In the genomic region with DNA sequence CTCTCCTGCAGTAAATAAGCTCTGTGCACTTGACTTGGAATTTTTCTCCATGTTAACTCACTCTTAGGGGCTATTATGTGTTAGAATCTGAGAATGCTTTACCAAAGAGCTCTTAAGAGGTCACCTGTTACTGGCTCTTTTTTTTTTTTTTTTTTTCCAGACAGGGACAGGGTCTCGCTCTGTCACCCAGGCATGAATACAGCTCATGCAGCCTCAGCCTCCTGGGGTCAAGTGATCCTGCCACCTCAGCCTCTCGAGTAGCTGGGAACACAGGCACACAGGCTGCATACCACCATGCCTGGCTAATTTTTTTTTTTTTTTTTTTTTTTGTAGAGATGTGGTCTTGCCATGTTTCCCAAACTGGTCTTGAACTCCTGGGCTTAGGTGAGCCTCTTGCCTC, we compare ENCODE assay signal across 9 cellular contexts. TPM values are rescaled to one million over a fixed set of nuclear protein-coding genes. Genes with fewer than 3 reads are reported as not detected.
DNase-seq lines count a peak whose midpoint lies in the region; ATAC-seq and TF ChIP-seq lines count a peak whose summit lies in the region.
"Had no signal": no experiment of that assay in that cellular context is flagged by ENCODE, and none has a peak within 500 bp of the region (broad histone marks: within the 10 kb centered on the region; RNA-seq: fewer than 3 reads in every experiment).

No MANE protein-coding gene starts in this region.

- peaks cover 56% of the 10 kb centered on the region for H3K4me1 Mint-ChIP-seq in HFFc6 (ENCODE audit: low read depth)

- intact Hi-C loops in left ventricle myocardium inferior (cut with micrococcal nuclease): loop anchor here (10.0 kb wide), 1 partner anchor 192 kb away; no protein-coding TSS in a partner anchor

- H3K4me3 ChIP-seq in left ventricle myocardium inferior (peak overlapping the region; percentile 32), skeletal muscle tissue (ENCODE audit: low read length in 3 of 3) (no peak overlapping the region)

- peak overlapping the region; percentile 85 for H3K27ac Mint-ChIP-seq in HFFc6

- H3K27me3 ChIP-seq in left ventricle myocardium inferior (ENCODE audit: low read depth): no peaks in the 10 kb centered on the region
- no peaks in the 10 kb centered on the region for H3K27me3 ChIP-seq in skeletal muscle tissue (ENCODE audit: control insufficient read depth in 3 of 3, insufficient read depth in 3 of 3, low read length in 3 of 3)

- no peaks in the 10 kb centered on the region for H3K9me3 Mint-ChIP-seq in HFFc6
- H3K9me3 Mint-ChIP-seq: neural crest cell had no signal

- peak; percentile 3; the same call in 2 of the 3 replicates for ATAC-seq in SK-N-SH treated with all-trans-retinoic acid at 6 μM for 48 hours

- no peaks in the 10 kb centered on the region; the same call in none of the 2 replicates for H3K27me3 Mint-ChIP-seq in HFFc6 (ENCODE audit: insufficient read depth)

- peaks cover 50% of the 10 kb centered on the region for H3K36me3 Mint-ChIP-seq in HFFc6 (ENCODE audit: low read depth)

- DNase-seq in HFFc6 (no peak), left ventricle myocardium inferior (no peak), COR-L47 (lab: John Stamatoyannopoulos, UW) (no peak), NCI-H2107 treated with DMSO at 0.1 percent for 48 hours (lab: John Stamatoyannopoulos, UW; ENCODE audit: unreplicated experiment) (no peak), NCI-H1417 treated with DMSO at 0.1 percent for 48 hours (lab: John Stamatoyannopoulos, UW) (no peak)
- DNase-seq: SHP77 had no signal

- H3K4me3 Mint-ChIP-seq in HFFc6: peak overlapping the region; percentile 77
- H3K4me3 Mint-ChIP-seq: neural crest cell had no signal

- H3K27ac ChIP-seq in left ventricle myocardium inferior (replicated peaks): peak overlapping the region; percentile 86
- peak overlapping the region; percentile 78 for H3K27ac ChIP-seq in skeletal muscle tissue (ENCODE audit: low read depth, low read length)

- H3K9ac ChIP-seq in skeletal muscle tissue (ENCODE audit: low read depth in 1 of 3, low read length in 3 of 3): peak overlapping the region in 1 of 3 donors; percentile 58

- TF ChIP-seq CTCF in HFFc6 (IDR thresholded peaks at IDR 0.05): no peak
- TF ChIP-seq CTCF in left ventricle myocardium inferior (IDR thresholded peaks at IDR 0.05; ENCODE audit: borderline replicate concordance): no peak

- H3K36me3 ChIP-seq in left ventricle myocardium inferior (peaks cover 81% of the 10 kb centered on the region), skeletal muscle tissue (ENCODE audit: control insufficient read depth in 3 of 3, insufficient read depth in 3 of 3, low read length in 3 of 3) (peaks cover 15 to 59% (median 49%) of the 10 kb centered on the region in 3 donors)

- H3K9me3 ChIP-seq in left ventricle myocardium inferior (replicated peaks): no peaks in the 10 kb centered on the region
- H3K9me3 ChIP-seq in skeletal muscle tissue (ENCODE audit: control insufficient read depth in 3 of 3, low read length in 3 of 3): no peaks in the 10 kb centered on the region

- H3K4me1 ChIP-seq in left ventricle myocardium inferior: peaks cover 60% of the 10 kb centered on the region
- H3K4me1 ChIP-seq in skeletal muscle tissue (ENCODE audit: control insufficient read depth in 3 of 3, insufficient read depth in 3 of 3, low read length in 3 of 3): peaks cover 7 to 24% (median 11%) of the 10 kb centered on the region in 3 donors

TF ChIP-seq in SK-N-SH treated with all-trans-retinoic acid at 6 μM for 48 hours, 23 proteins besides CTCF, POLR2A, EP300 and RAD21:
- no peak for TF ChIP-seq ZNF565 (CRISPR knock-in tag; conservative IDR thresholded peaks at IDR 0.05; ENCODE audit: low read depth)
- TF ChIP-seq ZFP3 (CRISPR knock-in tag; IDR thresholded peaks at IDR 0.05): no peak
- TF ChIP-seq PPARA (CRISPR knock-in tag; IDR thresholded peaks at IDR 0.05; ENCODE audit: borderline replicate concordance): no peak
- TF ChIP-seq CSDC2 (CRISPR knock-in tag; IDR thresholded peaks at IDR 0.05): no peak
- no peak for TF ChIP-seq ESRRG (CRISPR knock-in tag; IDR thresholded peaks at IDR 0.05)
- TF ChIP-seq, protein P1, sequence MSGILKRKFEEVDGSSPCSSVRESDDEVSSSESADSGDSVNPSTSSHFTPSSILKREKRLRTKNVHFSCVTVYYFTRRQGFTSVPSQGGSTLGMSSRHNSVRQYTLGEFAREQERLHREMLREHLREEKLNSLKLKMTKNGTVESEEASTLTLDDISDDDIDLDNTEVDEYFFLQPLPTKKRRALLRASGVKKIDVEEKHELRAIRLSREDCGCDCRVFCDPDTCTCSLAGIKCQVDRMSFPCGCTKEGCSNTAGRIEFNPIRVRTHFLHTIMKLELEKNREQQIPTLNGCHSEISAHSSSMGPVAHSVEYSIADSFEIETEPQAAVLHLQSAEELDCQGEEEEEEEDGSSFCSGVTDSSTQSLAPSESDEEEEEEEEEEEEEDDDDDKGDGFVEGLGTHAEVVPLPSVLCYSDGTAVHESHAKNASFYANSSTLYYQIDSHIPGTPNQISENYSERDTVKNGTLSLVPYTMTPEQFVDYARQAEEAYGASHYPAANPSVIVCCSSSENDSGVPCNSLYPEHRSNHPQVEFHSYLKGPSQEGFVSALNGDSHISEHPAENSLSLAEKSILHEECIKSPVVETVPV (CRISPR knock-in tag; IDR thresholded peaks at IDR 0.05): no peak
- no peak for TF ChIP-seq OSR1 (CRISPR knock-in tag; IDR thresholded peaks at IDR 0.05)
- no peak for TF ChIP-seq ZNF70 (CRISPR knock-in tag; IDR thresholded peaks at IDR 0.05)

RNA-seq across cellular contexts. Expression of a gene that starts 22.1 kb away (rescaled TPM):
- 10 to 100 TPM; 38.2 to 42.5 (median 40.5) TPM for total RNA-seq in HFFc6 (2021; fragmentation: NEBNext Ultra II Directional; extraction: Animal tissue kit (Norgen Biotek cat#: 25700))
- 14.7 TPM for total RNA-seq in left ventricle myocardium inferior
- total RNA-seq in skeletal muscle tissue: 14.1 TPM

RNA-seq across cellular contexts. Expression of a gene that starts 22.2 kb away (rescaled TPM):
- 1 to 10 TPM; 6.6 to 7.5 (median 7.2) TPM for total RNA-seq in HFFc6 (2021; fragmentation: NEBNext Ultra II Directional; extraction: Animal tissue kit (Norgen Biotek cat#: 25700))
- total RNA-seq in left ventricle myocardium inferior (2.8 TPM), skeletal muscle tissue (6.3 TPM)
